Comparison of ENCODE assay signal across 1 cellular context in genomic region chr15:47778263-47778770, GRCh38.
TF ChIP-seq lines count a peak whose summit lies in the region.

No MANE protein-coding gene starts in this region.

TF ChIP-seq in WTC11, 78 proteins besides CTCF, POLR2A, EP300 and RAD21 (continued from another document):
- no peak for TF ChIP-seq ZNF425 (CRISPR knock-in tag; conservative IDR thresholded peaks at IDR 0.05)
- no peak for TF ChIP-seq TCF7 (CRISPR knock-in tag; IDR thresholded peaks at IDR 0.05; ENCODE audit: low read depth)
- no peak for TF ChIP-seq FOXP1 (CRISPR knock-in tag; IDR thresholded peaks at IDR 0.05; ENCODE audit: borderline replicate concordance)
